Comparison of ENCODE assay signal across 1 cellular context in genomic region chr1:184160942-184161698, GRCh38.
A peak's percentile ranks its signal among the peaks of the same experiment; 100 is the strongest.
TF ChIP-seq lines count a peak whose summit lies in the region.

No MANE protein-coding gene starts in this region.

TF ChIP-seq in K562, 482 proteins besides CTCF, POLR2A, EP300 and RAD21 (continued from another document):
- TF ChIP-seq ATF3 (IDR thresholded peaks at IDR 0.05) (peak; percentile 21; the same call in 1 of the 2 replicates), ATF3 (CRISPR knock-in tag; conservative IDR thresholded peaks at IDR 0.05) (no peak), SIN3B (IDR thresholded peaks at IDR 0.05; ENCODE audit: low read depth) (no peak), KLF1 (tag; IDR thresholded peaks at IDR 0.05) (no peak), ZNF316 (IDR thresholded peaks at IDR 0.05) (0 out of 2 replicates have a peak, but pooled peaks have one; percentile 61), FOXP1 (CRISPR knock-in tag; IDR thresholded peaks at IDR 0.05) (no peak), MAFK (IDR thresholded peaks at IDR 0.05; ENCODE audit: low read length) (no peak), CEBPG (CRISPR knock-in tag; IDR thresholded peaks at IDR 0.05) (no peak), CEBPG (tag; conservative IDR thresholded peaks at IDR 0.05 in 1 of 2, IDR thresholded peaks at IDR 0.05 in 1 of 2) (peak; percentile 61 to 75; a peak in 3 of 4 replicates), LEF1 (IDR thresholded peaks at IDR 0.05) (no peak), LARP7 (IDR thresholded peaks at IDR 0.05) (no peak)
